In genomic region chr15:44549152-44549551, GRCh38 we compare ENCODE assay signal across 7 cellular contexts. TPM values are rescaled to one million over a fixed set of nuclear protein-coding genes. Genes with fewer than 3 reads are reported as not detected.
DNase-seq lines count a peak whose midpoint lies in the region; ATAC-seq and TF ChIP-seq lines count a peak whose summit lies in the region.
"Not testable (repeated sequence)": the region's sequence is repeated elsewhere in the genome, so short reads cannot be mapped to it uniquely, and the experiment has no call there.

No MANE protein-coding gene starts in this region.

- H3K27ac Mint-ChIP-seq in CD4-positive, CD25-positive, alpha-beta regulatory T cell, result peak overlapping the region; percentile 65 to 69 (median 65)
- H3K27ac Mint-ChIP-seq in IgD-negative memory B cell (peak overlapping the region in 2 of 3 donors; percentile 21 to 59), chondrocyte (ENCODE audit: unreplicated experiment) (peak overlapping the region; percentile 51)
- H3K27ac Mint-ChIP-seq in activated CD4-positive, alpha-beta T cell treated with anti-CD3 and anti-CD28 coated beads, Interleukin-2, amount 10 ng/mL, durations not matched to agents 24 days and 14 days, result peak overlapping the region; percentile 37
- peak overlapping the region; percentile 22 for H3K27ac Mint-ChIP-seq in activated T-helper 2 cell treated with anti-CD3 and anti-CD28 coated beads, Interferon-gamma antibody, Interleukin-2, Interleukin-4, amounts not matched to agents 10 μg/mL and 5 μg/mL and 100 μg/mL, durations not matched to agents 14 hours and 24 hours and 36 hours
- H3K27ac Mint-ChIP-seq in naive thymus-derived CD4-positive, alpha-beta T cell, result peak overlapping the region in 5 of 9 donors; percentile 19 to 67 (median 36)

- H3K27me3 ChIP-seq in CD4-positive, CD25-positive, alpha-beta regulatory T cell (ENCODE audit: control insufficient read depth, insufficient read depth, low read length); naive thymus-derived CD4-positive, alpha-beta T cell (ENCODE audit: control insufficient read depth in 2 of 2, insufficient read depth in 2 of 2, low read length in 2 of 2): not testable (repeated sequence)

- intact Hi-C loops in activated CD4-positive, alpha-beta T cell treated with anti-CD3 and anti-CD28 coated beads, Interleukin-2, amount 10 ng/mL, durations not matched to agents 24 days and 14 days (cut with micrococcal nuclease), result loop anchor here (5.0 to 10.0 kb wide), 2 partner anchors 178 to 724 kb away; partner anchors contain the start of genes MFAP1 and WDR76
- intact Hi-C loops in activated T-helper 2 cell treated with anti-CD3 and anti-CD28 coated beads, Interferon-gamma antibody, Interleukin-2, Interleukin-4, amounts not matched to agents 10 μg/mL and 5 μg/mL and 100 μg/mL, durations not matched to agents 14 hours and 24 hours and 36 hours (cut with micrococcal nuclease), result loop anchor here (5.0 kb wide), 1 partner anchor 242 kb away; no protein-coding TSS in a partner anchor
- intact Hi-C loops in naive thymus-derived CD4-positive, alpha-beta T cell (cut with micrococcal nuclease), result not testable (repeated sequence)

- not testable (repeated sequence) for H3K9me3 Mint-ChIP-seq in CD4-positive, CD25-positive, alpha-beta regulatory T cell; IgD-negative memory B cell; activated CD4-positive, alpha-beta T cell treated with anti-CD3 and anti-CD28 coated beads, Interleukin-2, amount 10 ng/mL, durations not matched to agents 24 days and 14 days; activated T-helper 2 cell treated with anti-CD3 and anti-CD28 coated beads, Interferon-gamma antibody, Interleukin-2, Interleukin-4, amounts not matched to agents 10 μg/mL and 5 μg/mL and 100 μg/mL, durations not matched to agents 14 hours and 24 hours and 36 hours; chondrocyte (ENCODE audit: low read depth); naive thymus-derived CD4-positive, alpha-beta T cell

- peaks cover 29% of the 10 kb centered on the region for H3K4me1 ChIP-seq in CD4-positive, CD25-positive, alpha-beta regulatory T cell (ENCODE audit: control insufficient read depth, insufficient read depth, low read length, poor library complexity, severe bottlenecking)
- peaks cover 11 to 19% of the 10 kb centered on the region in 2 donors for H3K4me1 ChIP-seq in naive thymus-derived CD4-positive, alpha-beta T cell (ENCODE audit: control insufficient read depth in 2 of 2, insufficient read depth in 2 of 2, low read length in 2 of 2)

- H3K27me3 Mint-ChIP-seq in CD4-positive, CD25-positive, alpha-beta regulatory T cell; IgD-negative memory B cell; activated CD4-positive, alpha-beta T cell treated with anti-CD3 and anti-CD28 coated beads, Interleukin-2, amount 10 ng/mL, durations not matched to agents 24 days and 14 days; activated T-helper 2 cell treated with anti-CD3 and anti-CD28 coated beads, Interferon-gamma antibody, Interleukin-2, Interleukin-4, amounts not matched to agents 10 μg/mL and 5 μg/mL and 100 μg/mL, durations not matched to agents 14 hours and 24 hours and 36 hours (ENCODE audit: low read depth); chondrocyte (ENCODE audit: low read depth); naive thymus-derived CD4-positive, alpha-beta T cell: not testable (repeated sequence)

- TF ChIP-seq CTCF in VCaP (conservative IDR thresholded peaks at IDR 0.05); chondrocyte (IDR thresholded peaks at IDR 0.05): not testable (repeated sequence)

- peaks cover 21 to 55% (median 40%) of the 10 kb centered on the region in 4 donors for H3K4me1 Mint-ChIP-seq in CD4-positive, CD25-positive, alpha-beta regulatory T cell
- H3K4me1 Mint-ChIP-seq in IgD-negative memory B cell, result peaks cover 22 to 29% (median 28%) of the 10 kb centered on the region in 3 donors
- H3K4me1 Mint-ChIP-seq in activated CD4-positive, alpha-beta T cell treated with anti-CD3 and anti-CD28 coated beads, Interleukin-2, amount 10 ng/mL, durations not matched to agents 24 days and 14 days, result peaks cover 14% of the 10 kb centered on the region
- peaks cover 25% of the 10 kb centered on the region for H3K4me1 Mint-ChIP-seq in activated T-helper 2 cell treated with anti-CD3 and anti-CD28 coated beads, Interferon-gamma antibody, Interleukin-2, Interleukin-4, amounts not matched to agents 10 μg/mL and 5 μg/mL and 100 μg/mL, durations not matched to agents 14 hours and 24 hours and 36 hours (ENCODE audit: low read depth)
- H3K4me1 Mint-ChIP-seq in chondrocyte (ENCODE audit: low read depth), result peaks cover 19% of the 10 kb centered on the region
- H3K4me1 Mint-ChIP-seq in naive thymus-derived CD4-positive, alpha-beta T cell, result peaks cover 15 to 61% (median 37%) of the 10 kb centered on the region in 7 donors

- CTCF ChIA-PET in naive thymus-derived CD4-positive, alpha-beta T cell (lab: Charles Lee), result not testable (repeated sequence)

- H3K4me3 Mint-ChIP-seq in CD4-positive, CD25-positive, alpha-beta regulatory T cell; IgD-negative memory B cell; activated CD4-positive, alpha-beta T cell treated with anti-CD3 and anti-CD28 coated beads, Interleukin-2, amount 10 ng/mL, durations not matched to agents 24 days and 14 days; activated T-helper 2 cell treated with anti-CD3 and anti-CD28 coated beads, Interferon-gamma antibody, Interleukin-2, Interleukin-4, amounts not matched to agents 10 μg/mL and 5 μg/mL and 100 μg/mL, durations not matched to agents 14 hours and 24 hours and 36 hours (ENCODE audit: low read depth); chondrocyte (ENCODE audit: unreplicated experiment); naive thymus-derived CD4-positive, alpha-beta T cell: not testable (repeated sequence)

- not testable (repeated sequence) for H3K4me3 ChIP-seq in CD4-positive, CD25-positive, alpha-beta regulatory T cell (ENCODE audit: low read depth, low read length); naive thymus-derived CD4-positive, alpha-beta T cell (ENCODE audit: low read length)

- DNase-seq in CD4-positive, CD25-positive, alpha-beta regulatory T cell; activated CD4-positive, alpha-beta T cell treated with anti-CD3 and anti-CD28 coated beads, Interleukin-2, amount 10 ng/mL, durations not matched to agents 24 days and 14 days; activated T-helper 2 cell treated with anti-CD3 and anti-CD28 coated beads, Interferon-gamma antibody, Interleukin-2, Interleukin-4, amounts not matched to agents 10 μg/mL and 5 μg/mL and 100 μg/mL, durations not matched to agents 14 hours and 24 hours and 36 hours (ENCODE audit: low spot score); chondrocyte (ENCODE audit: low spot score); naive thymus-derived CD4-positive, alpha-beta T cell: not testable (repeated sequence)

- H3K9me3 ChIP-seq in CD4-positive, CD25-positive, alpha-beta regulatory T cell (ENCODE audit: control insufficient read depth in 2 of 2, low read length in 2 of 2); naive thymus-derived CD4-positive, alpha-beta T cell (ENCODE audit: control insufficient read depth in 2 of 3, low read length in 3 of 3): not testable (repeated sequence)

- H3K27ac ChIP-seq in CD4-positive, CD25-positive, alpha-beta regulatory T cell (ENCODE audit: insufficient read depth, low read length, poor library complexity, severe bottlenecking); naive thymus-derived CD4-positive, alpha-beta T cell (ENCODE audit: low read depth, low read length): not testable (repeated sequence)
- H3K27ac ChIP-seq in VCaP, result peak overlapping the region; percentile 56

- H3K36me3 Mint-ChIP-seq in CD4-positive, CD25-positive, alpha-beta regulatory T cell, result peaks cover 19% of the 10 kb centered on the region
- H3K36me3 Mint-ChIP-seq in IgD-negative memory B cell; chondrocyte (ENCODE audit: low read depth): not testable (repeated sequence)
- peaks cover 33% of the 10 kb centered on the region for H3K36me3 Mint-ChIP-seq in activated CD4-positive, alpha-beta T cell treated with anti-CD3 and anti-CD28 coated beads, Interleukin-2, amount 10 ng/mL, durations not matched to agents 24 days and 14 days (ENCODE audit: low read depth)
- peaks cover 51% of the 10 kb centered on the region for H3K36me3 Mint-ChIP-seq in activated T-helper 2 cell treated with anti-CD3 and anti-CD28 coated beads, Interferon-gamma antibody, Interleukin-2, Interleukin-4, amounts not matched to agents 10 μg/mL and 5 μg/mL and 100 μg/mL, durations not matched to agents 14 hours and 24 hours and 36 hours (ENCODE audit: low read depth)
- peaks cover 0 to 15% (median 5%) of the 10 kb centered on the region in 5 donors for H3K36me3 Mint-ChIP-seq in naive thymus-derived CD4-positive, alpha-beta T cell

- ATAC-seq in CD4-positive, CD25-positive, alpha-beta regulatory T cell (ENCODE audit: low read depth in 2 of 2); naive thymus-derived CD4-positive, alpha-beta T cell: not testable (repeated sequence)

- peaks cover 31% of the 10 kb centered on the region for H3K36me3 ChIP-seq in CD4-positive, CD25-positive, alpha-beta regulatory T cell (ENCODE audit: control insufficient read depth, insufficient read depth, low read length)
- H3K36me3 ChIP-seq in naive thymus-derived CD4-positive, alpha-beta T cell (ENCODE audit: control insufficient read depth in 2 of 3, insufficient read depth in 3 of 3, low read length in 3 of 3), result peaks cover 0 to 21% (median 4%) of the 10 kb centered on the region in 3 experiments

- POLR2A ChIA-PET in naive thymus-derived CD4-positive, alpha-beta T cell (lab: Charles Lee), result not testable (repeated sequence)

RNA-seq across cellular contexts. Expression of gene EIF3J, which starts 12.2 kb away (rescaled TPM):
- 80.4 TPM for total RNA-seq in CD4-positive, CD25-positive, alpha-beta regulatory T cell
- polyA plus RNA-seq in CD4-positive, CD25-positive, alpha-beta regulatory T cell, result 10 to 100 TPM; 18.2 to 29.0 (median 22.0) TPM
- polyA plus RNA-seq in IgD-negative memory B cell, result 15.4 TPM
- 161 and 166 TPM in 2 replicates for total RNA-seq in activated CD4-positive, alpha-beta T cell treated with anti-CD3 and anti-CD28 coated beads, Interleukin-2, amount 10 ng/mL, durations not matched to agents 24 days and 14 days
- total RNA-seq in activated T-helper 2 cell treated with anti-CD3 and anti-CD28 coated beads, Interferon-gamma antibody, Interleukin-2, Interleukin-4, amounts not matched to agents 10 μg/mL and 5 μg/mL and 100 μg/mL, durations not matched to agents 14 hours and 24 hours and 36 hours, result 127 and 135 TPM in 2 replicates
- total RNA-seq in chondrocyte, result 93.1 to 108 TPM (median 98.0 TPM) in 3 replicates
- total RNA-seq in naive thymus-derived CD4-positive, alpha-beta T cell, result 10 to 100 TPM; 52.9 to 83.4 (median 66.5) TPM
- 10 to 100 TPM; 19.3 to 22.7 TPM for polyA plus RNA-seq in naive thymus-derived CD4-positive, alpha-beta T cell
